In the genomic region with DNA sequence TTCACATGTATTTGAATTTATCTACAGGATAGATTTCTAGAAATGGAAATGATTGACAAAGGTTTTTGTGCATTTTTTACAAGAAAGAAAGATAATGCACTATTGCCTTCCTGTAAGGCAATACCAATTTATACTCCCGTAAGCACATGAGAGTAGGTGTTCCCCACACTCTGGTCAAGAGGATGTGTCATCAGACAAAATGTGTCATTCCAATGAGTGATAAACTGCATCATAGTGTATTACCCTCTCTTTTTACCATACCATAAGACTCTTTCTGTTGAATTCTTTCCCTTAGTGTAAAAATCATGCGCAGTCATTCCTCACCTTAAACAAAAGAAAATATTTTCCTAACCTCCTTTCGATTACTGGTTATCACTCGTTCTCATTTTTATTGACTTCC, we compare ENCODE assay signal across 27 cellular contexts.
"Had no signal": no experiment of that assay in that cellular context is flagged by ENCODE, and none has a peak within 500 bp of the region (broad histone marks: within the 10 kb centered on the region; RNA-seq: fewer than 3 reads in every experiment).

No MANE protein-coding gene starts in this region.

- H3K4me3 ChIP-seq: ascending aorta, psoas muscle, sigmoid colon, stomach, thyroid gland, upper lobe of left lung, vagina had no signal

- DNase-seq: activated CD4-positive, alpha-beta memory T cell treated with anti-CD3 and anti-CD28 coated beads for 36 hours; activated CD4-positive, alpha-beta T cell treated with anti-CD3 and anti-CD28 coated beads, Interleukin-2, amount 10 ng/mL, durations not matched to agents 24 days and 14 days; activated CD8-positive, alpha-beta memory T cell treated with anti-CD3 and anti-CD28 coated beads, Interleukin-2, amount 50 U/mL, for 4 hours; activated gamma-delta T cell; activated naive CD4-positive, alpha-beta T cell treated with anti-CD3 and anti-CD28 coated beads, Interleukin-2, amount 10 ng/mL, durations not matched to agents 7 days and 5 days; activated naive CD8-positive, alpha-beta T cell treated with anti-CD3 and anti-CD28 coated beads, Interleukin-2, amount 10 ng/mL, durations not matched to agents 7 days and 5 days; activated T-cell treated with anti-CD3 and anti-CD28 coated beads, Interleukin-2, amount 50 U/mL, for 1 hour; dermis blood vessel endothelial cell; effector CD4-positive, alpha-beta T cell; head of caudate nucleus; hippocampal formation; immature natural killer cell; midbrain; naive thymus-derived CD4-positive, alpha-beta T cell; occipital lobe; psoas muscle; sigmoid colon; small intestine; stimulated activated CD4-positive, alpha-beta T cell treated with anti-CD3 and anti-CD28 coated beads, Interleukin-4, amount 100 ng/mL, for 4 hours; stimulated activated CD8-positive, alpha-beta memory T cell treated with anti-CD3 and anti-CD28 coated beads, Interleukin-4, amount 100 ng/mL, for 48 hours; stomach; T-helper 9 cell; thyroid gland; upper lobe of left lung; WERI-Rb-1 had no signal
